Comparison of ENCODE assay signal across 30 cellular contexts in genomic region chr2:126698991-126699390, GRCh38. TPM values are rescaled to one million over a fixed set of nuclear protein-coding genes. Genes with fewer than 3 reads are reported as not detected.
A peak's percentile ranks its signal among the peaks of the same experiment; 100 is the strongest.
DNase-seq lines count a peak whose midpoint lies in the region; ATAC-seq and TF ChIP-seq lines count a peak whose summit lies in the region.
"Had no signal": no experiment of that assay in that cellular context is flagged by ENCODE, and none has a peak within 500 bp of the region (broad histone marks: within the 10 kb centered on the region; RNA-seq: fewer than 3 reads in every experiment).

No MANE protein-coding gene starts in this region.

- no peak for DNase-seq in heart left ventricle
- DNase-seq in left cardiac atrium, result no peak
- no peak for DNase-seq in breast epithelium (ENCODE audit: low spot score in 2 of 2)
- no peak for DNase-seq in OCI-M1 (lab: John Stamatoyannopoulos, UW)
- DNase-seq: activated CD4-positive, alpha-beta T cell treated with anti-CD3 and anti-CD28 coated beads, Interleukin-2, amount 10 ng/mL, durations not matched to agents 24 days and 14 days; activated CD8-positive, alpha-beta memory T cell treated with anti-CD3 and anti-CD28 coated beads for 24 hours; activated effector memory CD4-positive, alpha-beta T cell treated with anti-CD3 and anti-CD28 coated beads, Interleukin-2, amount 50 U/mL, for 16 hours; AML-193; CD4-positive, CD25-positive, alpha-beta regulatory T cell; immature natural killer cell; NCI-H2029 treated with DMSO at 0.1 percent for 48 hours; NCI-H2227 treated with DMSO at 0.1 percent for 48 hours; NCI-H526; occipital lobe; stimulated activated naive CD4-positive, alpha-beta T cell treated with Interleukin-2 at 50 U/mL for 16 hours; T1000 had no signal

- H3K36me3 ChIP-seq in heart left ventricle, result peaks cover 0 to 45% (median 37%) of the 10 kb centered on the region in 9 donors
- peaks cover 7 to 46% (median 43%) of the 10 kb centered on the region in 5 donors for H3K36me3 ChIP-seq in subcutaneous abdominal adipose tissue (ENCODE audit: control insufficient read depth in 5 of 5, insufficient read depth in 5 of 5, low read length in 5 of 5)
- H3K36me3 ChIP-seq in breast epithelium, result no peaks in the 10 kb centered on the region
- H3K36me3 ChIP-seq: cardiac muscle cell had no signal

- 50 to 100% (median 74%) methylated on average over 1 of the region's 1 CpG for WGBS in heart left ventricle, 4 donors

- H3K27ac ChIP-seq in heart left ventricle (peak overlapping the region in 7 of 12 donors; percentile 18 to 68 (median 56)), subcutaneous abdominal adipose tissue (ENCODE audit: low read depth, low read length) (peak overlapping the region; percentile 64), breast epithelium (no peak overlapping the region)
- H3K27ac ChIP-seq: ascending aorta, cardiac muscle cell, KMS-11, VCaP had no signal

- H3K36me3 Mint-ChIP-seq in activated T-helper 17 cell treated with anti-CD3 and anti-CD28 coated beads, Interleukin-2, amount 50 U/mL, for 72 hours (ENCODE audit: low read depth), result peaks cover 48% of the 10 kb centered on the region
- peaks cover 37% of the 10 kb centered on the region for H3K36me3 Mint-ChIP-seq in nephron (ENCODE audit: low read depth)

- no peak overlapping the region for H3K4me3 ChIP-seq in heart left ventricle
- H3K4me3 ChIP-seq in subcutaneous abdominal adipose tissue (ENCODE audit: low read depth in 1 of 5, low read length in 5 of 5), result no peak overlapping the region
- H3K4me3 ChIP-seq in breast epithelium, result no peak overlapping the region
- H3K4me3 ChIP-seq: ascending aorta, cardiac muscle cell, GM23338, skin epidermis, vagina had no signal

- TF ChIP-seq POLR2A in heart left ventricle (IDR thresholded peaks at IDR 0.05) (no peak), breast epithelium (IDR thresholded peaks at IDR 0.05) (no peak)

- H3K27me3 Mint-ChIP-seq in activated T-helper 17 cell treated with anti-CD3 and anti-CD28 coated beads, Interleukin-2, amount 50 U/mL, for 72 hours, result no peaks in the 10 kb centered on the region
- H3K27me3 Mint-ChIP-seq in nephron (ENCODE audit: low read depth), result peaks cover 4% of the 10 kb centered on the region
- H3K27me3 Mint-ChIP-seq: activated CD4-positive, alpha-beta T cell treated with anti-CD3 and anti-CD28 coated beads, Interleukin-2, amount 10 ng/mL, durations not matched to agents 24 days and 14 days; CD4-positive, CD25-positive, alpha-beta regulatory T cell had no signal

- H3K9ac ChIP-seq in subcutaneous abdominal adipose tissue (ENCODE audit: low read length in 5 of 5), result no peak overlapping the region
- H3K9ac ChIP-seq: KMS-11 had no signal

- H3K4me1 ChIP-seq in heart left ventricle (peaks cover 2 to 68% (median 29%) of the 10 kb centered on the region in 12 donors), subcutaneous abdominal adipose tissue (ENCODE audit: control insufficient read depth in 5 of 5, insufficient read depth in 5 of 5, low read length in 5 of 5) (peaks cover 0 to 56% (median 37%) of the 10 kb centered on the region in 5 donors), breast epithelium (no peaks in the 10 kb centered on the region)
- H3K4me1 ChIP-seq: ascending aorta had no signal

- H3K9me3 ChIP-seq in heart left ventricle (peaks cover 0 to 4% (median 0%) of the 10 kb centered on the region in 12 donors), subcutaneous abdominal adipose tissue (ENCODE audit: control insufficient read depth in 5 of 5, low read length in 5 of 5) (no peaks in the 10 kb centered on the region), breast epithelium (peaks cover 0 to 4% of the 10 kb centered on the region in 2 donors)
- H3K9me3 ChIP-seq: ascending aorta, vagina had no signal

- peak overlapping the region; percentile 3 for H3K27ac Mint-ChIP-seq in activated T-helper 17 cell treated with anti-CD3 and anti-CD28 coated beads, Interleukin-2, amount 50 U/mL, for 72 hours
- peak overlapping the region; percentile 12 to 98 (median 95) for H3K27ac Mint-ChIP-seq in nephron
- H3K27ac Mint-ChIP-seq: activated CD4-positive, alpha-beta T cell treated with anti-CD3 and anti-CD28 coated beads, Interleukin-2, amount 10 ng/mL, durations not matched to agents 24 days and 14 days; GM23338 had no signal

- peaks cover 5% of the 10 kb centered on the region for H3K4me1 Mint-ChIP-seq in activated T-helper 17 cell treated with anti-CD3 and anti-CD28 coated beads, Interleukin-2, amount 50 U/mL, for 72 hours
- peaks cover 35% of the 10 kb centered on the region for H3K4me1 Mint-ChIP-seq in nephron

- intact Hi-C loops in heart left ventricle (cut with DNase I) (loop anchor here in 3 of 10 donors (5.0 kb wide), 1 partner anchor 42 kb away; the partner anchor contains the start of gene GYPC (in 3 of the 3)), left cardiac atrium (cut with DNase I) (no loop called here), breast epithelium (cut with DNase I; ENCODE audit: low total_unique reads) (no loop called here)

- H3K27me3 ChIP-seq in heart left ventricle (no peaks in the 10 kb centered on the region), subcutaneous abdominal adipose tissue (ENCODE audit: control insufficient read depth in 5 of 5, insufficient read depth in 4 of 5, low read length in 5 of 5) (no peaks in the 10 kb centered on the region), breast epithelium (no peaks in the 10 kb centered on the region)
- H3K27me3 ChIP-seq: ascending aorta, cardiac muscle cell, vagina had no signal

- H3K4me3 Mint-ChIP-seq in activated T-helper 17 cell treated with anti-CD3 and anti-CD28 coated beads, Interleukin-2, amount 50 U/mL, for 72 hours, result no peak overlapping the region
- no peak overlapping the region for H3K4me3 Mint-ChIP-seq in nephron
- H3K4me3 Mint-ChIP-seq: activated CD4-positive, alpha-beta T cell treated with anti-CD3 and anti-CD28 coated beads, Interleukin-2, amount 10 ng/mL, durations not matched to agents 24 days and 14 days; CD4-positive, CD25-positive, alpha-beta regulatory T cell; GM23338; immature natural killer cell had no signal

- ATAC-seq in heart left ventricle (peak in 1 of 4 donors; percentile 11), left cardiac atrium (no peak), HG02885 (IDR thresholded peaks at IDR 0.05; ENCODE audit: poor library complexity, unreplicated experiment) (no peak)
- no peak for ATAC-seq in activated T-helper 17 cell treated with anti-CD3 and anti-CD28 coated beads, Interleukin-2, amount 50 U/mL, for 72 hours (replicated peaks)
- ATAC-seq: left lobe of liver, Panc1 had no signal

- TF ChIP-seq CTCF in heart left ventricle (IDR thresholded peaks at IDR 0.05) (no peak), nephron (IDR thresholded peaks at IDR 0.05; ENCODE audit: unreplicated experiment in 3 of 3) (no peak), breast epithelium (IDR thresholded peaks at IDR 0.05) (no peak)

- H3K9me3 Mint-ChIP-seq in activated T-helper 17 cell treated with anti-CD3 and anti-CD28 coated beads, Interleukin-2, amount 50 U/mL, for 72 hours, result no peaks in the 10 kb centered on the region
- H3K9me3 Mint-ChIP-seq in nephron, result peaks cover 2% of the 10 kb centered on the region
- H3K9me3 Mint-ChIP-seq: activated CD4-positive, alpha-beta T cell treated with anti-CD3 and anti-CD28 coated beads, Interleukin-2, amount 10 ng/mL, durations not matched to agents 24 days and 14 days; immature natural killer cell had no signal

RNA-seq across cellular contexts. Expression of gene GYPC, which starts 43.0 kb away (rescaled TPM):
- total RNA-seq in heart left ventricle, result 100 to 1,000 TPM; 108 to 149 (median 128) TPM
- polyA plus RNA-seq in heart left ventricle, result 100 to 1,000 TPM; 131 to 369 TPM
- total RNA-seq in left cardiac atrium, result 10 to 100 TPM; 77.1 to 86.8 TPM
- 100 to 1,000 TPM; 115 to 123 TPM for total RNA-seq in activated T-helper 17 cell treated with anti-CD3 and anti-CD28 coated beads, Interleukin-2, amount 50 U/mL, for 72 hours
- total RNA-seq in breast epithelium, result 100 to 1,000 TPM in 2 of 3 donors, 10 to 100 TPM in 1; 61.6 to 181 (median 127) TPM
- total RNA-seq: HT1080 had no signal

Comparison
In these comparisons a context has a peak if more than half of its experiments do, and no peak if none do; other contexts are left out.
1. H3K27ac ChIP-seq: peak in heart left ventricle (7 of 12) and subcutaneous abdominal adipose tissue (single experiment); none in breast epithelium (0 of 2).